8 cellular contexts compared by ENCODE assay signal in the genomic region with DNA sequence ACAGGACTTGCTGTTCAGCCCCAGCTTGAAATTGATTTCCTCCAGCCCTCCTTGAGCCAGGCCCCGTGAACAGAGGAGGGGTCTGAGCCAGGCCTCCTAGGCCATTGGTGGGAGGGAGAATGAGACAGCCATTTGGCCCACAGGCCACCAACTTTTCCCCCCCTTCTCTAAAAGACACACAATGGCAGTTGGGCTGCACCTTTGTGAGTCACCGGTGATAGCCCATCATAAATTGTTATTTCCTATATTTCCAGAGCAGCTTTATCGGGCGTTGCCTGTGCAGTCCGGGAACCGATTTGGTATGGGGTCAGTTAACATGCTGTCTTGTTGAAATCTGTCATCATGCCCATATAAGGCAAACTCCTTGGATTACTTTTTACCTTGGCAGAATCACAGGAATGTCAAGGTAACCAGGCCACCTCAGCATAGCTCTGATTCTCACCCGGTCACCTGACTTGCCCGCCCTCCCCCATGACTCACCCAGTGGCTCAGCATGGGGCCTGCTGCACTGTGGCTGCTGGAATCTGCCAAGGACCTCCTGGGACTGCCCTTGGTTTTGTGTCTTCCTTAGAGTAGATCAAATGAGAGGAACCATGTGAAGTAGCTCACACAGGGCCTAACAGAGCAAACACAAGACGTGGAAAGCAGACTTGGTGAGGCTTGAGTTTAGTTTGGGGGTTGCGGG. TPM values are rescaled to one million over a fixed set of nuclear protein-coding genes. Genes with fewer than 3 reads are reported as not detected.
DNase-seq lines count a peak whose midpoint lies in the region; ATAC-seq lines count a peak whose summit lies in the region.

No MANE protein-coding gene starts in this region.

- peaks cover 8 to 93% (median 67%) of the 10 kb centered on the region in 4 donors for H3K4me1 Mint-ChIP-seq in CD4-positive, CD25-positive, alpha-beta regulatory T cell

- H3K4me1 ChIP-seq in CD4-positive, CD25-positive, alpha-beta regulatory T cell (ENCODE audit: control insufficient read depth, insufficient read depth, low read length, poor library complexity, severe bottlenecking) = peaks cover 87% of the 10 kb centered on the region

- no peaks in the 10 kb centered on the region for H3K27me3 Mint-ChIP-seq in CD4-positive, CD25-positive, alpha-beta regulatory T cell

- H3K27ac Mint-ChIP-seq in CD4-positive, CD25-positive, alpha-beta regulatory T cell = peak overlapping the region; percentile 81 to 94 (median 91)

- peaks cover 8% of the 10 kb centered on the region for H3K36me3 Mint-ChIP-seq in CD4-positive, CD25-positive, alpha-beta regulatory T cell

- H3K9me3 ChIP-seq in CD4-positive, CD25-positive, alpha-beta regulatory T cell (ENCODE audit: control insufficient read depth in 2 of 2, low read length in 2 of 2) = no peaks in the 10 kb centered on the region

- ATAC-seq in CD4-positive, CD25-positive, alpha-beta regulatory T cell (ENCODE audit: low read depth in 2 of 2) = peak; percentile 60 to 63
- ATAC-seq in GM21515 (IDR thresholded peaks at IDR 0.05; ENCODE audit: unreplicated experiment) (no peak), HG02798 (IDR thresholded peaks at IDR 0.05; ENCODE audit: poor library complexity, unreplicated experiment) (no peak)

- H3K36me3 ChIP-seq in CD4-positive, CD25-positive, alpha-beta regulatory T cell (ENCODE audit: control insufficient read depth, insufficient read depth, low read length) = no peaks in the 10 kb centered on the region

- peak overlapping the region; percentile 7 for H3K4me3 ChIP-seq in CD4-positive, CD25-positive, alpha-beta regulatory T cell (ENCODE audit: low read depth, low read length)

- peak overlapping the region; percentile 83 for H3K27ac ChIP-seq in CD4-positive, CD25-positive, alpha-beta regulatory T cell (ENCODE audit: insufficient read depth, low read length, poor library complexity, severe bottlenecking)

- in situ Hi-C loops in T47D (cut with HindIII; ENCODE audit: low pct_unique_long_range_greater_than_20kb, low sequenced_read_pairs) = no loop called here

- H3K4me3 Mint-ChIP-seq in CD4-positive, CD25-positive, alpha-beta regulatory T cell = peak overlapping the region in 3 of 4 donors; percentile 33 to 90 (median 64)

- no peaks in the 10 kb centered on the region for H3K9me3 Mint-ChIP-seq in CD4-positive, CD25-positive, alpha-beta regulatory T cell

- DNase-seq in CD4-positive, CD25-positive, alpha-beta regulatory T cell = peak in 2 of 3 donors; percentile 50 to 64
- peak; percentile 66 for DNase-seq in HuH-7 (ENCODE audit: low spot score)
- peak; percentile 84 for DNase-seq in T-helper 22 cell (ENCODE audit: low read depth)
- peak; percentile 43 to 88 for DNase-seq in T47D (ENCODE audit: low read depth in 1 of 2, low spot score in 1 of 2)
- peak; percentile 93 for DNase-seq in iris pigment epithelial cell (ENCODE audit: low read depth)
- DNase-seq in stimulated activated CD4-positive, alpha-beta T cell treated with anti-CD3 and anti-CD28 coated beads, Interleukin-12 subunit alpha, Interleukin-12 subunit beta, amount 100 ng/mL, for 48 hours (ENCODE audit: low read depth in 2 of 3, low spot score in 1 of 3) = peak; percentile 23 to 45 (median 45)

- no peaks in the 10 kb centered on the region for H3K27me3 ChIP-seq in CD4-positive, CD25-positive, alpha-beta regulatory T cell (ENCODE audit: control insufficient read depth, insufficient read depth, low read length)

RNA-seq across cellular contexts. Expression of a gene that starts 36.1 kb away (rescaled TPM):
- 323 TPM for total RNA-seq in CD4-positive, CD25-positive, alpha-beta regulatory T cell
- polyA plus RNA-seq in CD4-positive, CD25-positive, alpha-beta regulatory T cell = 10 to 100 TPM; 11.2 to 22.2 (median 15.7) TPM

Comparison
In these comparisons a context has a peak if more than half of its experiments do, and no peak if none do; other contexts are left out.
1. ATAC-seq: peak in CD4-positive, CD25-positive, alpha-beta regulatory T cell (2 of 2); none in GM21515 (single experiment) and HG02798 (single experiment).
2. Peak in every context shown above with its lines, with median percentiles within 50 percentile points of each other: DNase-seq.